1 cellular context compared by ENCODE assay signal in genomic region chr10:17523917-17524316, GRCh38.
TF ChIP-seq lines count a peak whose summit lies in the region.

No MANE protein-coding gene starts in this region.

TF ChIP-seq in WTC11, 78 proteins besides CTCF, POLR2A, EP300 and RAD21 (continued from another document):
- no peak for TF ChIP-seq ARID4B (CRISPR knock-in tag; IDR thresholded peaks at IDR 0.05; ENCODE audit: borderline replicate concordance)
